Comparison of ENCODE assay signal across 9 cellular contexts in the genomic region with DNA sequence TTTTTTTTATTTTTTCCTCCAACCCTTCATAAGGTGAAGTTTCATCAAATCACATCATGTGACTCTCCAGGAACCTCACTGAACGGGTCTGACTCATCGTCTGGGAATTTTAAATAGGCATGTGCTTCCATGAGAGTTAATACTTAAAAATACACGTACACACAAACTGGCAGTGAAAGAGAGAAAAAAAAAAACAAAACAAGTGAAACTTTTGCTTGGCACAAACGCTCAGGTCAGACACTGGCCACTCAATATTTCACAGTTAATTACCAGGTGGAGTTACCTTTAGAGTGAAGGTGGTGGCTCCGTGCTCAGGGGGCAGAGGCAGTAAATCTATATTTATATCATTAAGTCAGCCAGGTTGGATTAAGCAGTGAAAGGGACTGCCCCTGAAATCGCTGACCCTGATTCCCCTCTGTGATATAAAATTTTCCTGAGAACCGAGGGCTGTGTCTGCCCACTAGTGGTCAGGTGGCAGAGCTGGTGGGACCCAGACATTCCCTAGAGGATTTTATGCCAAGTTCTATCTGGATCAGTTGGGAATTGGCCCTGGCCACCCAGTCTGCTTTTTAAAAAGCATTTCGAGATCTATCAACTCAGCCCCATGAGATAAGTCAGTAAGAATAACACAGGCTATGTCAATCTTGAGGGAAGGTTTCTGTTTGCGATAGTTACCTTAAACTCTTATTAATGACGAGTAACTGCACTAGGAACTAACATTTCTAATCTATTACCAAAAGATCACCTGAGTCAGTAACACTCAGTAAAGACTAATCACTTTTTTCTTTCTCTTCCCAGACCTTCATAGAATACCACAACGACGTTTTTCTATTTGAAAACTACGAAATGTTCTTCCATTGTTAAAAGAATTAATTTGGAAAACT.
DNase-seq lines count a peak whose midpoint lies in the region; ATAC-seq and TF ChIP-seq lines count a peak whose summit lies in the region.
"Had no signal": no experiment of that assay in that cellular context is flagged by ENCODE, and none has a peak within 500 bp of the region (broad histone marks: within the 10 kb centered on the region; RNA-seq: fewer than 3 reads in every experiment).

No MANE protein-coding gene starts in this region.

- H3K27me3 Mint-ChIP-seq in activated T-helper 1 cell treated with anti-CD3 and anti-CD28 coated beads, Interleukin-12 subunit alpha, Interleukin-12 subunit beta, Interleukin-2, Interleukin-4 antibody, amounts not matched to agents 30 ng/mL and 10 ng/mL and 1 ng/mL, durations not matched to agents 14 hours and 24 hours and 36 hours (ENCODE audit: insufficient read depth) = no peaks in the 10 kb centered on the region
- H3K27me3 Mint-ChIP-seq: CD4-positive, CD25-positive, alpha-beta regulatory T cell had no signal

- H3K27ac Mint-ChIP-seq in activated T-helper 1 cell treated with anti-CD3 and anti-CD28 coated beads, Interleukin-12 subunit alpha, Interleukin-12 subunit beta, Interleukin-2, Interleukin-4 antibody, amounts not matched to agents 30 ng/mL and 10 ng/mL and 1 ng/mL, durations not matched to agents 14 hours and 24 hours and 36 hours = no peak overlapping the region
- H3K27ac Mint-ChIP-seq: CD4-positive, CD25-positive, alpha-beta regulatory T cell had no signal

- H3K9me3 Mint-ChIP-seq in activated T-helper 1 cell treated with anti-CD3 and anti-CD28 coated beads, Interleukin-12 subunit alpha, Interleukin-12 subunit beta, Interleukin-2, Interleukin-4 antibody, amounts not matched to agents 30 ng/mL and 10 ng/mL and 1 ng/mL, durations not matched to agents 14 hours and 24 hours and 36 hours = no peaks in the 10 kb centered on the region

- H3K4me1 Mint-ChIP-seq in activated T-helper 1 cell treated with anti-CD3 and anti-CD28 coated beads, Interleukin-12 subunit alpha, Interleukin-12 subunit beta, Interleukin-2, Interleukin-4 antibody, amounts not matched to agents 30 ng/mL and 10 ng/mL and 1 ng/mL, durations not matched to agents 14 hours and 24 hours and 36 hours (ENCODE audit: low read depth) = no peaks in the 10 kb centered on the region
- H3K4me1 Mint-ChIP-seq: CD4-positive, CD25-positive, alpha-beta regulatory T cell had no signal

- TF ChIP-seq CTCF in mucosa of descending colon (IDR thresholded peaks at IDR 0.05) = peak; percentile 8

- ATAC-seq in mucosa of descending colon = peak; percentile 87
- no peak for ATAC-seq in GM19455 (IDR thresholded peaks at IDR 0.05; ENCODE audit: unreplicated experiment)

- no peaks in the 10 kb centered on the region for H3K4me1 ChIP-seq in mucosa of descending colon (ENCODE audit: low read depth)

- no peaks in the 10 kb centered on the region for H3K36me3 Mint-ChIP-seq in activated T-helper 1 cell treated with anti-CD3 and anti-CD28 coated beads, Interleukin-12 subunit alpha, Interleukin-12 subunit beta, Interleukin-2, Interleukin-4 antibody, amounts not matched to agents 30 ng/mL and 10 ng/mL and 1 ng/mL, durations not matched to agents 14 hours and 24 hours and 36 hours (ENCODE audit: low read depth)
- H3K36me3 Mint-ChIP-seq: CD4-positive, CD25-positive, alpha-beta regulatory T cell had no signal

- no peak overlapping the region for H3K4me3 Mint-ChIP-seq in activated T-helper 1 cell treated with anti-CD3 and anti-CD28 coated beads, Interleukin-12 subunit alpha, Interleukin-12 subunit beta, Interleukin-2, Interleukin-4 antibody, amounts not matched to agents 30 ng/mL and 10 ng/mL and 1 ng/mL, durations not matched to agents 14 hours and 24 hours and 36 hours
- H3K4me3 Mint-ChIP-seq: CD4-positive, CD25-positive, alpha-beta regulatory T cell had no signal

- H3K36me3 ChIP-seq in mucosa of descending colon (ENCODE audit: low read depth) = no peaks in the 10 kb centered on the region

- H3K4me3 ChIP-seq in mucosa of descending colon = no peak overlapping the region

- H3K9me3 ChIP-seq in mucosa of descending colon = no peaks in the 10 kb centered on the region

- intact Hi-C loops in mucosa of descending colon (cut with DNase I, micrococcal nuclease) = no loop called here
- intact Hi-C loops in activated T-helper 1 cell treated with anti-CD3 and anti-CD28 coated beads, Interleukin-12 subunit alpha, Interleukin-12 subunit beta, Interleukin-2, Interleukin-4 antibody, amounts not matched to agents 30 ng/mL and 10 ng/mL and 1 ng/mL, durations not matched to agents 14 hours and 24 hours and 36 hours (cut with micrococcal nuclease) = no loop called here

- DNase-seq in NCI-H2107 treated with DMSO at 0.1 percent for 48 hours (lab: John Stamatoyannopoulos, UW; ENCODE audit: unreplicated experiment) (peak; percentile 1), NCI-H2107 (lab: John Stamatoyannopoulos, UW) (no peak), NCI-H774 (lab: John Stamatoyannopoulos, UW) (peak; percentile 48), ecto neural progenitor cell (ENCODE audit: low spot score) (peak; percentile 56), mucosa of descending colon (peak in 1 of 3 donors; percentile 24), occipital lobe (lab: John Stamatoyannopoulos, UW) (no peak)
- DNase-seq in activated T-helper 1 cell treated with anti-CD3 and anti-CD28 coated beads, Interleukin-12 subunit alpha, Interleukin-12 subunit beta, Interleukin-2, Interleukin-4 antibody, amounts not matched to agents 30 ng/mL and 10 ng/mL and 1 ng/mL, durations not matched to agents 14 hours and 24 hours and 36 hours (ENCODE audit: low spot score) = no peak
- DNase-seq: CD4-positive, CD25-positive, alpha-beta regulatory T cell had no signal

Comparison
In these comparisons a context has a peak if more than half of its experiments do, and no peak if none do; other contexts are left out.
1. DNase-seq: peak in NCI-H2107 treated with DMSO at 0.1 percent for 48 hours (single experiment), NCI-H774 (single experiment) and ecto neural progenitor cell (single experiment); none in NCI-H2107 (single experiment), activated T-helper 1 cell treated with anti-CD3 and anti-CD28 coated beads, Interleukin-12 subunit alpha, Interleukin-12 subunit beta, Interleukin-2, Interleukin-4 antibody, amounts not matched to agents 30 ng/mL and 10 ng/mL and 1 ng/mL, durations not matched to agents 14 hours and 24 hours and 36 hours (single experiment) and occipital lobe (single experiment).